Comparison of ENCODE assay signal across 11 cellular contexts in genomic region chr6:56868687-56869086, GRCh38.
A peak's percentile ranks its signal among the peaks of the same experiment; 100 is the strongest.
DNase-seq lines count a peak whose midpoint lies in the region; ATAC-seq and TF ChIP-seq lines count a peak whose summit lies in the region.
"Had no signal": no experiment of that assay in that cellular context is flagged by ENCODE, and none has a peak within 500 bp of the region (broad histone marks: within the 10 kb centered on the region; RNA-seq: fewer than 3 reads in every experiment).

No MANE protein-coding gene starts in this region.

- TF ChIP-seq CTCF in WI38 (IDR thresholded peaks at IDR 0.05; ENCODE audit: low read depth, low read length): no peak

- DNase-seq in CD1c-positive myeloid dendritic cell (ENCODE audit: extremely low spot score): peak; percentile 7
- DNase-seq in HS-5 (ENCODE audit: low read depth): peak; percentile 76
- peak; percentile 42 for DNase-seq in hepatic stellate cell (ENCODE audit: low spot score)
- DNase-seq in stimulated activated CD4-positive, alpha-beta T cell treated with anti-CD3 and anti-CD28 coated beads, Interleukin-4, amount 100 ng/mL, for 1 hour: no peak
- no peak for DNase-seq in G401 (ENCODE audit: low spot score)
- no peak for DNase-seq in glomerular visceral epithelial cell (ENCODE audit: extremely low spot score)
- DNase-seq: activated CD4-positive, alpha-beta T cell treated with anti-CD3 and anti-CD28 coated beads, Interleukin-2, amount 50 U/mL, for 4 hours; effector CD8-positive, alpha-beta T cell; stimulated activated CD4-positive, alpha-beta T cell treated with anti-CD3 and anti-CD28 coated beads, Interleukin-15, amount 100 ng/mL, for 24 hours had no signal

- no peak for ATAC-seq in GM18498 (IDR thresholded peaks at IDR 0.05; ENCODE audit: unreplicated experiment)

- in situ Hi-C loops in G401 (cut with HindIII; ENCODE audit: low sequenced_read_pairs): no loop called here

- H3K4me3 ChIP-seq in WI38 (ENCODE audit: low read depth, low read length): 0 out of 2 replicates have a peak overlapping the region, but pooled peaks have one; percentile 16

Comparison
In these comparisons a context has a peak if more than half of its experiments do, and no peak if none do; other contexts are left out.
1. DNase-seq: peak in CD1c-positive myeloid dendritic cell (single experiment), HS-5 (single experiment) and hepatic stellate cell (single experiment); none in stimulated activated CD4-positive, alpha-beta T cell treated with anti-CD3 and anti-CD28 coated beads, Interleukin-4, amount 100 ng/mL, for 1 hour (single experiment), G401 (single experiment) and glomerular visceral epithelial cell (single experiment).